In the genomic region with DNA sequence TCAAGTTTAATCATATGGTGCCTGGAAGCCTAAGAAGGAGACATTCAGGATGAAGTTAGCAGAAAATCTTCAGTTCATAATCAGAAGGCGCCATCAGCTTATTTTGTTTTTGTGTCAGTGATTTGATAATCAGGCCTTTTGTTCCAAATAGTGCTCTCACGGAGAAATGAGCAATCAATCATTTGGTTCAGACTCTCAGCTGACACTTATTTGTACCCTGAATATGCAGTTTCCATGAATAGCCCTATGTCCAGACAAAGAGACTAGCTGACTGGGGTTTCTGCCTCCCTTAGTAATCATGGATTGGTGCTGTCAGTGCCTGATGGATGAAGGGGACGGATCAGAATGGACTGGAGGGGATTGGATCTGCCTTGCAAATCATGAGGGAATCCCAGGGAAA, we compare ENCODE assay signal across 21 cellular contexts.
DNase-seq lines count a peak whose midpoint lies in the region; TF ChIP-seq lines count a peak whose summit lies in the region.
"Had no signal": no experiment of that assay in that cellular context is flagged by ENCODE, and none has a peak within 500 bp of the region (broad histone marks: within the 10 kb centered on the region; RNA-seq: fewer than 3 reads in every experiment).

No MANE protein-coding gene starts in this region.

- H2AK5ac ChIP-seq in neuronal stem cell (ENCODE audit: low read depth, low read length), result no peak overlapping the region

- TF ChIP-seq POLR2A in esophagus muscularis mucosa (IDR thresholded peaks at IDR 0.05; ENCODE audit: low read depth) (no peak), prostate gland (IDR thresholded peaks at IDR 0.05) (no peak)

- no peaks in the 10 kb centered on the region for H3F3A ChIP-seq in neural progenitor cell (ENCODE audit: low read depth)

- CTCF ChIA-PET in mammary epithelial cell (lab: Charles Lee; ENCODE audit: low non-redundant PET), result no interaction called here

- H3K4me3 Mint-ChIP-seq in neural progenitor cell, result no peak overlapping the region
- H3K4me3 Mint-ChIP-seq: CD4-positive, alpha-beta memory T cell had no signal

- TF ChIP-seq EP300 in esophagus muscularis mucosa (IDR thresholded peaks at IDR 0.05), result no peak

- H4K91ac ChIP-seq in neuronal stem cell (ENCODE audit: low read depth, low read length, poor library complexity), result no peak overlapping the region

- no peak overlapping the region for H3K4ac ChIP-seq in neuronal stem cell (ENCODE audit: low read length)

- no peak overlapping the region for H2BK15ac ChIP-seq in neuronal stem cell (ENCODE audit: low read length)

- no peak overlapping the region for H3K4me3 ChIP-seq in esophagus muscularis mucosa
- H3K4me3 ChIP-seq in neural progenitor cell, result no peak overlapping the region
- H3K4me3 ChIP-seq in neuronal stem cell (ENCODE audit: low read length in 2 of 2), result no peak overlapping the region
- no peak overlapping the region for H3K4me3 ChIP-seq in prostate gland
- H3K4me3 ChIP-seq in mammary epithelial cell (replicated peaks in 1 of 3; ENCODE audit: insufficient read depth in 1 of 3, low read depth in 2 of 3, low read length in 3 of 3), result no peak overlapping the region
- H3K4me3 ChIP-seq: HAP-1, MG63, PC-9 had no signal

- intact Hi-C loops in esophagus muscularis mucosa (cut with DNase I) (no loop called here), prostate gland (cut with DNase I) (no loop called here), mammary epithelial cell (cut with micrococcal nuclease) (no loop called here)

- H3K36me3 ChIP-seq in esophagus muscularis mucosa (no peaks in the 10 kb centered on the region), neural progenitor cell (no peaks in the 10 kb centered on the region), neuronal stem cell (replicated peaks in 1 of 2; ENCODE audit: control insufficient read depth in 2 of 2, insufficient read depth in 2 of 2, low read length in 2 of 2) (no peaks in the 10 kb centered on the region), prostate gland (no peaks in the 10 kb centered on the region), mammary epithelial cell (ENCODE audit: insufficient read depth, low read length) (no peaks in the 10 kb centered on the region)
- H3K36me3 ChIP-seq: HAP-1, MG63 had no signal

- H3K36me3 Mint-ChIP-seq in neural progenitor cell, result no peaks in the 10 kb centered on the region
- H3K36me3 Mint-ChIP-seq: CD4-positive, alpha-beta memory T cell had no signal

- dilution Hi-C loops in mammary epithelial cell (cut with HindIII; ENCODE audit: low sequenced_read_pairs), result no loop called here

- H3K4me2 ChIP-seq in neural progenitor cell, result no peak overlapping the region
- H3K4me2 ChIP-seq in neuronal stem cell (ENCODE audit: insufficient read depth, low read length, poor library complexity, severe bottlenecking), result no peak overlapping the region
- no peak overlapping the region for H3K4me2 ChIP-seq in mammary epithelial cell (ENCODE audit: insufficient read depth, low read depth, low read length)
- H3K4me2 ChIP-seq: PC-9 had no signal

- no peak overlapping the region for H3K18ac ChIP-seq in neuronal stem cell (ENCODE audit: low read length)

- no peak overlapping the region for H2BK12ac ChIP-seq in neuronal stem cell (ENCODE audit: low read length)

- 62% methylated on average over 3 of the region's 3 CpGs for WGBS in esophagus muscularis mucosa
- WGBS in neuronal stem cell (ENCODE audit: extremely low coverage in 2 of 2, insufficient read length in 2 of 2, insufficient replicate concordance in 1 of 2), 2 donors, result no CpG with 5 or more reads among the region's 3 CpGs
- WGBS in prostate gland, result 81% methylated on average over 3 of the region's 3 CpGs
- WGBS in mammary epithelial cell (ENCODE audit: low coverage, missing lambda C conversion rate), result 32% methylated on average over 3 of the region's 3 CpGs

- no peak overlapping the region for H2BK120ac ChIP-seq in neuronal stem cell (ENCODE audit: low read depth, low read length)

- H3K27ac Mint-ChIP-seq in neural progenitor cell, result peak overlapping the region; percentile 61
- H3K27ac Mint-ChIP-seq: CD4-positive, alpha-beta memory T cell had no signal

- H3K23ac ChIP-seq in neuronal stem cell (ENCODE audit: low read depth, low read length, poor library complexity), result no peak overlapping the region

- TF ChIP-seq CTCF in esophagus muscularis mucosa (IDR thresholded peaks at IDR 0.05) (no peak), neural progenitor cell (IDR thresholded peaks at IDR 0.05) (no peak), prostate gland (IDR thresholded peaks at IDR 0.05) (no peak), mammary epithelial cell (conservative IDR thresholded peaks at IDR 0.05 in 1 of 2, IDR thresholded peaks at IDR 0.05 in 1 of 2; ENCODE audit: extremely low read depth in 1 of 2, insufficient read depth in 1 of 2, low read depth in 1 of 2, low read length in 2 of 2) (no peak)

- H3K9me3 ChIP-seq in esophagus muscularis mucosa, result no peaks in the 10 kb centered on the region
- H3K9me3 ChIP-seq in neural progenitor cell (ENCODE audit: low read depth), result no peaks in the 10 kb centered on the region
- no peaks in the 10 kb centered on the region for H3K9me3 ChIP-seq in neuronal stem cell (replicated peaks in 1 of 2; ENCODE audit: control insufficient read depth in 2 of 2, insufficient read depth in 1 of 2, low read depth in 1 of 2, low read length in 2 of 2)
- H3K9me3 ChIP-seq in prostate gland, result no peaks in the 10 kb centered on the region
- H3K9me3 ChIP-seq in mammary epithelial cell (replicated peaks; ENCODE audit: insufficient read depth, low read length), result peaks cover 16% of the 10 kb centered on the region
- H3K9me3 ChIP-seq: HAP-1, MG63 had no signal

- H3K4me1 Mint-ChIP-seq in neural progenitor cell, result peaks cover 19% of the 10 kb centered on the region
- H3K4me1 Mint-ChIP-seq: CD4-positive, alpha-beta memory T cell had no signal

- H3K9ac ChIP-seq in neural progenitor cell, result no peak overlapping the region
- H3K9ac ChIP-seq in neuronal stem cell (ENCODE audit: low read depth, low read length, poor library complexity), result no peak overlapping the region
- no peak overlapping the region for H3K9ac ChIP-seq in mammary epithelial cell (ENCODE audit: insufficient read depth, low read length)

- no TSS peak for BruUV-seq in mammary epithelial cell (replicated peaks; lab: Mats Ljungman, UMichigan)

- H3K4me1 ChIP-seq in esophagus muscularis mucosa (no peaks in the 10 kb centered on the region), neural progenitor cell (no peaks in the 10 kb centered on the region), neuronal stem cell (ENCODE audit: control insufficient read depth in 2 of 2, insufficient read depth in 1 of 2, low read depth in 1 of 2, low read length in 2 of 2) (no peaks in the 10 kb centered on the region), prostate gland (replicated peaks) (no peaks in the 10 kb centered on the region), mammary epithelial cell (ENCODE audit: insufficient read depth, low read length) (no peaks in the 10 kb centered on the region)
- H3K4me1 ChIP-seq: HAP-1 had no signal

- H2AFZ ChIP-seq in neural progenitor cell (replicated peaks) (no peak overlapping the region), neuronal stem cell (ENCODE audit: low read length) (no peak overlapping the region), mammary epithelial cell (ENCODE audit: low read depth, low read length) (no peak overlapping the region)
- H2AFZ ChIP-seq: PC-9 had no signal

- H4K20me1 ChIP-seq in neural progenitor cell (ENCODE audit: low read depth), result no peaks in the 10 kb centered on the region
- H4K20me1 ChIP-seq in mammary epithelial cell (ENCODE audit: insufficient read depth, low read length), result no peaks in the 10 kb centered on the region

- no peak overlapping the region for H4K8ac ChIP-seq in neuronal stem cell (ENCODE audit: low read depth, low read length)

- H3K79me1 ChIP-seq in neuronal stem cell (ENCODE audit: low read depth, low read length), result no peaks in the 10 kb centered on the region

- DNase-seq in NCI-H82 (lab: John Stamatoyannopoulos, UW) (peak; percentile 8), NCI-H82 treated with DMSO at 0.1 percent for 48 hours (lab: John Stamatoyannopoulos, UW; ENCODE audit: unreplicated experiment) (no peak), esophagus muscularis mucosa (ENCODE audit: extremely low spot score) (peak; percentile 80), neural progenitor cell (ENCODE audit: low spot score) (no peak), neuronal stem cell (ENCODE audit: low spot score) (no peak), prostate gland (ENCODE audit: low spot score) (no peak), mammary epithelial cell (no peak), islet precursor cell (no peak)
- DNase-seq: CD4-positive, alpha-beta memory T cell; DMS79; GDM1; IMR-90; Karpas-422; MG63; NCI-H1105; NCI-H187 treated with DMSO at 0.1 percent for 48 hours; NCI-H2171; NCI-H446 treated with DMSO at 0.1 percent for 48 hours; NCI-H774; PC-9 had no signal

- H3K14ac ChIP-seq in neuronal stem cell (ENCODE audit: low read length), result no peak overlapping the region

- H2BK5ac ChIP-seq in neuronal stem cell (ENCODE audit: low read length), result no peak overlapping the region

- H3K27me3 ChIP-seq in esophagus muscularis mucosa (no peaks in the 10 kb centered on the region), neural progenitor cell (no peaks in the 10 kb centered on the region), neuronal stem cell (ENCODE audit: control insufficient read depth in 3 of 3, insufficient read depth in 3 of 3, low read depth in 1 of 3, low read length in 3 of 3) (no peaks in the 10 kb centered on the region), prostate gland (replicated peaks; ENCODE audit: insufficient read depth) (no peaks in the 10 kb centered on the region), mammary epithelial cell (ENCODE audit: insufficient read depth, low read length) (no peaks in the 10 kb centered on the region)
- H3K27me3 ChIP-seq: MG63 had no signal

- in situ Hi-C loops in mammary epithelial cell (cut with MboI; ENCODE audit: low sequenced_read_pairs in 2 of 2), result no loop called here

- H3K79me2 ChIP-seq in neural progenitor cell (ENCODE audit: low read depth), result no peaks in the 10 kb centered on the region
- H3K79me2 ChIP-seq in mammary epithelial cell (ENCODE audit: insufficient read depth, low read length), result no peaks in the 10 kb centered on the region

- H3K27ac ChIP-seq in esophagus muscularis mucosa (replicated peaks in 1 of 4), result no peak overlapping the region
- no peak overlapping the region for H3K27ac ChIP-seq in neural progenitor cell
- H3K27ac ChIP-seq in neuronal stem cell (replicated peaks; ENCODE audit: low read length), result no peak overlapping the region
- H3K27ac ChIP-seq in prostate gland, result no peak overlapping the region
- no peak overlapping the region for H3K27ac ChIP-seq in mammary epithelial cell (ENCODE audit: insufficient read depth, low read depth, low read length)
- H3K27ac ChIP-seq: PC-9 had no signal

- no peaks in the 10 kb centered on the region for H3K9me3 Mint-ChIP-seq in neural progenitor cell

- H3K27me3 Mint-ChIP-seq in neural progenitor cell (ENCODE audit: insufficient read depth, low read depth), result peaks cover 7% of the 10 kb centered on the region
- H3K27me3 Mint-ChIP-seq: CD4-positive, alpha-beta memory T cell had no signal

Comparison
In these comparisons a context has a peak if more than half of its experiments do, and no peak if none do; other contexts are left out.
1. DNase-seq: peak in NCI-H82 (single experiment) and esophagus muscularis mucosa (single experiment); none in NCI-H82 treated with DMSO at 0.1 percent for 48 hours (single experiment), neural progenitor cell (single experiment), neuronal stem cell (single experiment), prostate gland (single experiment), mammary epithelial cell (single experiment) and islet precursor cell (single experiment).